In the genomic region with DNA sequence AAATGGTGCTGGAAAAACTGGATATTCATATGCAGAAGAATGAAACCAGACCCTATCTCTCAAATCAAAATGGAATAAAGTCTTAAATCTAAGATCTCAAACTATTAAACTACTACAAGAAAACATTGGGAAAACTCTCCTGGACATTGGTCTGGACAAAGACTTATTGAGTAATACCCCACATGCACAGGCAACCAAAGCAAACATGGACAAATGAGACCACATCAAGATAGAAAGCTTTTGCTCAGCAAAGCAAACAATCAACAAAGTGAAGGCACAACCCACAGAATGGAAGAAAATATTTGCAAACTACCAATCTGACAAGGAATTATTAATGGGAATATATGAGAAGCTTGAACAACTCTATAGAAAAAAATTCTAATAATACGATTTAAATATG, we compare ENCODE assay signal across 32 cellular contexts.
"Had no signal": no experiment of that assay in that cellular context is flagged by ENCODE, and none has a peak within 500 bp of the region (broad histone marks: within the 10 kb centered on the region; RNA-seq: fewer than 3 reads in every experiment).

No MANE protein-coding gene starts in this region.

- H3K4me3 ChIP-seq: ascending aorta, cardiac muscle cell had no signal

- H3K27ac ChIP-seq: ascending aorta, cardiac muscle cell, VCaP had no signal

- H3K4me1 ChIP-seq: ascending aorta had no signal

- ATAC-seq: activated CD4-positive, alpha-beta T cell treated with anti-CD3 and anti-CD28 coated beads for 36 hours; activated CD4-positive, CD25-positive, alpha-beta regulatory T cell treated with anti-CD3 and anti-CD28 coated beads, Interleukin-2, amount 50 U/mL, for 24 hours; activated CD8-positive, alpha-beta memory T cell treated with anti-CD3 and anti-CD28 coated beads, Interleukin-2, amount 10 ng/mL, durations not matched to agents 7 days and 5 days; activated CD8-positive, alpha-beta T cell treated with anti-CD3 and anti-CD28 coated beads, Interleukin-2, amount 10 ng/mL, durations not matched to agents 7 days and 5 days; activated naive CD8-positive, alpha-beta T cell treated with anti-CD3 and anti-CD28 coated beads, Interleukin-2, amount 50 U/mL, for 24 hours had no signal

- H3K27me3 ChIP-seq: ascending aorta, cardiac muscle cell had no signal

- H3K36me3 ChIP-seq: ascending aorta, cardiac muscle cell had no signal

- FAIRE-seq: bronchial epithelial cell, TTC549 had no signal

- DNase-seq: activated CD4-positive, alpha-beta memory T cell treated with anti-CD3 and anti-CD28 coated beads, Interleukin-2, amount 10 ng/mL, durations not matched to agents 7 days and 5 days; activated CD4-positive, alpha-beta T cell treated with anti-CD3 and anti-CD28 coated beads for 1 hour; activated CD4-positive, alpha-beta T cell treated with anti-CD3 and anti-CD28 coated beads for 36 hours; activated CD4-positive, alpha-beta T cell treated with anti-CD3 and anti-CD28 coated beads for 48 hours; activated CD4-positive, alpha-beta T cell treated with anti-CD3 and anti-CD28 coated beads, Interleukin-2, amount 10 ng/mL, durations not matched to agents 7 days and 5 days; activated CD4-positive, alpha-beta T cell treated with anti-CD3 and anti-CD28 coated beads, Interleukin-2, amount 50 U/mL, for 48 hours; activated CD4-positive, CD25-positive, alpha-beta regulatory T cell; activated CD8-positive, alpha-beta memory T cell treated with anti-CD3 and anti-CD28 coated beads for 24 hours; activated CD8-positive, alpha-beta memory T cell treated with anti-CD3 and anti-CD28 coated beads, Interleukin-2, amount 10 ng/mL, durations not matched to agents 7 days and 5 days; activated CD8-positive, alpha-beta memory T cell treated with anti-CD3 and anti-CD28 coated beads, Interleukin-2, amount 50 U/mL, for 48 hours; activated CD8-positive, alpha-beta T cell treated with anti-CD3 and anti-CD28 coated beads, Interleukin-2, amount 10 ng/mL, durations not matched to agents 7 days and 5 days; activated effector memory CD4-positive, alpha-beta T cell treated with Interleukin-2 at 50 U/mL for 16 hours; activated gamma-delta T cell; activated naive CD4-positive, alpha-beta T cell treated with anti-CD3 and anti-CD28 coated beads, Interleukin-2, amount 10 ng/mL, durations not matched to agents 7 days and 5 days; activated naive CD4-positive, alpha-beta T cell treated with Interleukin-2 at 50 U/mL for 16 hours; activated naive CD8-positive, alpha-beta T cell treated with anti-CD3 and anti-CD28 coated beads, Interleukin-2, amount 10 ng/mL, durations not matched to agents 7 days and 5 days; activated naive CD8-positive, alpha-beta T cell treated with anti-CD3 and anti-CD28 coated beads, Interleukin-2, amount 50 U/mL, for 24 hours; activated T-cell treated with anti-CD3 and anti-CD28 coated beads, Interleukin-2, amount 50 U/mL, for 24 hours; activated T-cell treated with anti-CD3 and anti-CD28 coated beads, Interleukin-2, amount 50 U/mL, for 48 hours; amygdala; anterior cingulate cortex; caudate nucleus; SW 1271; T-helper 1 cell; T-helper 2 cell; T-helper 9 cell had no signal
